ENCODE assay signal across 9 cellular contexts in genomic region chr17:73155410-73156165, GRCh38. TPM values are rescaled to one million over a fixed set of nuclear protein-coding genes. Genes with fewer than 3 reads are reported as not detected.
DNase-seq lines count a peak whose midpoint lies in the region; ATAC-seq and TF ChIP-seq lines count a peak whose summit lies in the region.
"Had no signal": no experiment of that assay in that cellular context is flagged by ENCODE, and none has a peak within 500 bp of the region (broad histone marks: within the 10 kb centered on the region; RNA-seq: fewer than 3 reads in every experiment).

No MANE protein-coding gene starts in this region.

- no peaks in the 10 kb centered on the region; the same call in 1 of the 2 replicates for H3K4me1 ChIP-seq in HEK293 (ENCODE audit: control insufficient read depth, insufficient read depth, low read length)

- no peak overlapping the region for H3K27ac Mint-ChIP-seq in T-cell

- no peak overlapping the region for H3K4me3 Mint-ChIP-seq in T-cell

- H3K9me3 Mint-ChIP-seq in T-cell = no peaks in the 10 kb centered on the region

- no peak for TF ChIP-seq CTCF in HEK293 (tag by site-specific recombination; IDR thresholded peaks at IDR 0.05)

- H3K36me3 ChIP-seq in HEK293 (ENCODE audit: control insufficient read depth in 2 of 2, insufficient read depth in 1 of 2, low read length in 2 of 2) = no peaks in the 10 kb centered on the region

- H3K36me3 Mint-ChIP-seq in T-cell = no peaks in the 10 kb centered on the region

- H3K27me3 Mint-ChIP-seq in T-cell = peaks cover 16 to 19% of the 10 kb centered on the region in 2 donors

- no peak for ATAC-seq in T-cell (replicated peaks in 1 of 4)
- no peak for ATAC-seq in HG03097 (IDR thresholded peaks at IDR 0.05; ENCODE audit: low FRiP score, unreplicated experiment)
- no peak for ATAC-seq in HG02970 (IDR thresholded peaks at IDR 0.05; ENCODE audit: low FRiP score, unreplicated experiment)

- peaks cover 5 to 12% (median 9%) of the 10 kb centered on the region in 3 donors for H3K4me1 Mint-ChIP-seq in T-cell

- peak overlapping the region; percentile 10; the same call in 1 of the 2 replicates for H3K27ac ChIP-seq in HEK293 (ENCODE audit: extremely low read depth, low read depth, low read length)

- no peak overlapping the region for H3K4me3 ChIP-seq in HEK293 (ENCODE audit: low read depth, low read length)

- CTCF ChIA-PET in HEK293 (lab: Yijun Ruan, JAX) = interaction anchor here (0.6 to 2.8 kb wide), 14 partner anchors 12 to 595 kb away, joined by 3 to 34 read pairs (median 5); no protein-coding TSS in a partner anchor
- CTCF ChIA-PET in T-cell (lab: Charles Lee) = interaction anchor here (0.5 to 2.7 kb wide), 4 partner anchors 43 to 599 kb away, joined by 3 to 25 read pairs (median 8); no protein-coding TSS in a partner anchor

- no peaks in the 10 kb centered on the region for H3K9me3 ChIP-seq in HEK293 (ENCODE audit: control insufficient read depth, insufficient read depth, low read depth, low read length)

- peak; percentile 98 for DNase-seq in DMS 273 (lab: John Stamatoyannopoulos, UW; ENCODE audit: unreplicated experiment)
- DNase-seq in NCI-H524 treated with DMSO at 0.1 percent for 48 hours (lab: John Stamatoyannopoulos, UW) = peak; percentile 100
- peak; percentile 57 for DNase-seq in iPS-NIHi7 (ENCODE audit: extremely low spot score)
- no peak for DNase-seq in middle frontal gyrus (ENCODE audit: extremely low spot score, low spot score)
- DNase-seq in T-cell = no peak

- POLR2A ChIA-PET in HEK293 (lab: Yijun Ruan, JAX) (interaction anchor here (1.1 kb wide), 1 partner anchor 170 kb away, joined by 6 read pairs; no protein-coding TSS in a partner anchor), T-cell (lab: Charles Lee) (no interaction called here)

TF ChIP-seq in HEK293, 187 proteins besides CTCF, POLR2A, EP300 and RAD21:
- TF ChIP-seq ZNF585B (tag by site-specific recombination; IDR thresholded peaks at IDR 0.05) (no peak), ZFHX2 (tag by site-specific recombination; conservative IDR thresholded peaks at IDR 0.05) (peak; percentile 71), ZNF449 (tag by site-specific recombination; IDR thresholded peaks at IDR 0.05) (0 out of 2 replicates have a peak, but pooled peaks have one; percentile 31), ZBTB1 (tag by site-specific recombination; IDR thresholded peaks at IDR 0.05) (no peak), ZBTB10 (tag by site-specific recombination; IDR thresholded peaks at IDR 0.05) (no peak), ZNF121 (tag by site-specific recombination; IDR thresholded peaks at IDR 0.05) (no peak), EGR2 (tag by site-specific recombination; IDR thresholded peaks at IDR 0.05; ENCODE audit: low read depth) (peak; percentile 82)

RNA-seq across cellular contexts. Expression of gene SSTR2, which starts 9.2 kb away (rescaled TPM):
- not detected for total RNA-seq in T-cell
- total RNA-seq: dermis blood vessel endothelial cell had no signal

RNA-seq across cellular contexts. Expression of gene COG1, which starts 37.3 kb away (rescaled TPM):
- 10 to 100 TPM; 66.3 to 77.2 (median 73.3) TPM for total RNA-seq in T-cell

Comparison
In these comparisons a context has a peak if more than half of its experiments do, and no peak if none do; other contexts are left out.
1. DNase-seq: peak in DMS 273 (single experiment), NCI-H524 treated with DMSO at 0.1 percent for 48 hours (single experiment) and iPS-NIHi7 (single experiment); none in middle frontal gyrus (single experiment) and T-cell (0 of 34).